ENCODE assay signal across 9 cellular contexts in the genomic region with DNA sequence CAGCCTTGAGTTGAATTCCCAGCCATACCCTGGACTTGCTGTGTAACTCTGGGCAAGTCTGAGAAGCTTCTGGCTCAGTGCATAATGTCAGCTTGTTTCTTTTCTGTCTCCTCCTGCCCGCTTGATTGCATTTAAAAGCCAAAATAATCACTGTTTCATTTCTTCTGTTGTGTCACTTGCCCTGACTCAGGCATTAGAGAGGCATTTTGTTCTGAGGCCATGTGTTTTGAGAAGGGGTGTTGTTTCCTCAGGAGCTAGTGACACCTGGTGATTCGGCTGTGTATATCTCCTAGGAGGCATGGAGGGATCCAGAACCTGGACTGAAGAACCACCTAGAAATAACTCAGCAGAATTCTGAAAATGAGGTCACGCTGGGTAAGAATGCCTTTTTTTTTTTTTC. TPM values are rescaled to one million over a fixed set of nuclear protein-coding genes. Genes with fewer than 3 reads are reported as not detected.
A peak's percentile ranks its signal among the peaks of the same experiment; 100 is the strongest.
DNase-seq lines count a peak whose midpoint lies in the region; ATAC-seq, FAIRE-seq and TF ChIP-seq lines count a peak whose summit lies in the region.
"Had no signal": no experiment of that assay in that cellular context is flagged by ENCODE, and none has a peak within 500 bp of the region (broad histone marks: within the 10 kb centered on the region; RNA-seq: fewer than 3 reads in every experiment).

No MANE protein-coding gene starts in this region.

- 85% methylated on average over 3 of the region's 3 CpGs for WGBS in HepG2 (ENCODE audit: low lambda C conversion rate)
- 63% methylated on average over 3 of the region's 3 CpGs for WGBS in prostate gland

- DNase-seq in astrocyte of the cerebellum (ENCODE audit: low read depth) (no peak), HepG2 (ENCODE audit: low spot score) (peak; percentile 58), LoVo (ENCODE audit: low spot score) (no peak), natural killer cell (no peak), prostate gland (ENCODE audit: low spot score) (no peak)
- DNase-seq: cerebellar nuclear complex had no signal

- peaks cover 7% of the 10 kb centered on the region for H3K36me3 Mint-ChIP-seq in natural killer cell

- intact Hi-C loops in HepG2 (cut with micrococcal nuclease; ENCODE audit: unreplicated experiment) (loop anchor here (1.0 kb wide), 2 partner anchors 39 to 50 kb away; no protein-coding TSS in a partner anchor), natural killer cell (cut with micrococcal nuclease) (no loop called here), prostate gland (cut with DNase I) (no loop called here)

- H3K27ac ChIP-seq in HepG2 (ENCODE audit: extremely low read length, insufficient read depth, low read length), result no peak overlapping the region
- no peak overlapping the region for H3K27ac ChIP-seq in prostate gland
- H3K27ac ChIP-seq: SJSA1 had no signal

- H3K4me3 Mint-ChIP-seq in natural killer cell, result no peak overlapping the region

- H3K9me3 Mint-ChIP-seq in natural killer cell, result no peaks in the 10 kb centered on the region

- H3K79me2 ChIP-seq in Loucy (ENCODE audit: insufficient read depth, low read length) (peaks cover 30% of the 10 kb centered on the region; the same call in 1 of the 2 replicates), HepG2 (ENCODE audit: insufficient read depth, low read length) (peaks cover 5% of the 10 kb centered on the region)

- no peaks in the 10 kb centered on the region for H3K27me3 Mint-ChIP-seq in natural killer cell (ENCODE audit: low read depth in 2 of 2)

- H3K27ac Mint-ChIP-seq in natural killer cell, result no peak overlapping the region

- 0 out of 3 replicates have a peak, but pooled peaks have one; percentile 8 for TF ChIP-seq CTCF in GM12872 (IDR thresholded peaks at IDR 0.05; ENCODE audit: insufficient read depth, low read depth, low read length)
- TF ChIP-seq CTCF in Loucy (conservative IDR thresholded peaks at IDR 0.05; ENCODE audit: low read length), result peak; percentile 42
- TF ChIP-seq CTCF in astrocyte of the cerebellum (IDR thresholded peaks at IDR 0.05; ENCODE audit: low read depth, low read length, missing control alignments), result peak; percentile 21
- peak; percentile 62 for TF ChIP-seq CTCF in HepG2 (CRISPR knock-in tag; IDR thresholded peaks at IDR 0.05)
- no peak for TF ChIP-seq CTCF in natural killer cell (IDR thresholded peaks at IDR 0.05)
- no peak for TF ChIP-seq CTCF in prostate gland (IDR thresholded peaks at IDR 0.05)

- 0 out of 2 replicates have a peak, but pooled peaks cover 3% of the 10 kb centered on the region for H3F3A ChIP-seq in Loucy (ENCODE audit: low read depth)

- CTCF ChIA-PET in HepG2 (lab: Yijun Ruan, JAX; ENCODE audit: low intra/inter-chr PET ratio, low total read pairs), result interaction anchor here (2.8 kb wide), 1 partner anchor 39 kb away, joined by 25 read pairs; a partner anchor contains a TSS

- BruUV-seq in HepG2 (replicated peaks; lab: Mats Ljungman, UMichigan), result no TSS peak

- no peaks in the 10 kb centered on the region for H3K9me3 ChIP-seq in Loucy (ENCODE audit: insufficient read depth, low read depth, low read length)
- no peaks in the 10 kb centered on the region for H3K9me3 ChIP-seq in HepG2 (ENCODE audit: low read length)
- no peaks in the 10 kb centered on the region for H3K9me3 ChIP-seq in prostate gland
- H3K9me3 ChIP-seq: SJSA1 had no signal

- in situ Hi-C loops in astrocyte of the cerebellum (cut with HindIII; ENCODE audit: low sequenced_read_pairs) (no loop called here), HepG2 (cut with HindIII; ENCODE audit: extremely low pct_ligation_motif_present, low pct_unique_long_range_greater_than_20kb) (loop anchor here (5.0 kb wide), 1 partner anchor 41 kb away; no protein-coding TSS in a partner anchor)

- H3K4me1 ChIP-seq in Loucy (ENCODE audit: insufficient read depth, low read length, poor library complexity, severe bottlenecking) (peaks cover 9% of the 10 kb centered on the region), HepG2 (ENCODE audit: insufficient read depth, low read length) (peaks cover 18% of the 10 kb centered on the region), prostate gland (replicated peaks) (no peaks in the 10 kb centered on the region)

- H2AFZ ChIP-seq in Loucy (ENCODE audit: low read length) (no peak overlapping the region), HepG2 (ENCODE audit: low read length) (no peak overlapping the region)

- peaks cover 26% of the 10 kb centered on the region in 2 donors for H3K4me1 Mint-ChIP-seq in natural killer cell

- no peak overlapping the region for H3K4me2 ChIP-seq in Loucy (ENCODE audit: low read depth, low read length, poor library complexity, severe bottlenecking)
- H3K4me2 ChIP-seq in HepG2 (ENCODE audit: low read depth, low read length), result no peak overlapping the region

- ATAC-seq in HepG2 (peak; percentile 31), natural killer cell (no peak)

- TF ChIP-seq POLR2A in HepG2 (IDR thresholded peaks at IDR 0.05; ENCODE audit: insufficient read depth in 1 of 2, low read depth in 2 of 2, low read length in 2 of 2), result no peak
- no peak for TF ChIP-seq POLR2A in prostate gland (IDR thresholded peaks at IDR 0.05)

- FAIRE-seq in HepG2 (lab: Jason Lieb, UNC), result peak; percentile 43

- H3K36me3 ChIP-seq in Loucy (ENCODE audit: insufficient read depth, low read length) (peaks cover 33% of the 10 kb centered on the region; the same call in 1 of the 2 replicates), HepG2 (replicated peaks in 1 of 2; ENCODE audit: control insufficient read depth in 1 of 2, insufficient read depth in 2 of 2, low read length in 2 of 2) (peaks cover 11 to 32% of the 10 kb centered on the region in 2 experiments), prostate gland (no peaks in the 10 kb centered on the region)

- H3K4me3 ChIP-seq in Loucy (ENCODE audit: low read length, poor library complexity, severe bottlenecking), result no peak overlapping the region
- no peak overlapping the region for H3K4me3 ChIP-seq in astrocyte of the cerebellum (ENCODE audit: low read depth, low read length)
- H3K4me3 ChIP-seq in HepG2 (replicated peaks in 1 of 3; ENCODE audit: insufficient read depth in 1 of 3, low read depth in 2 of 3, low read length in 3 of 3), result no peak overlapping the region
- H3K4me3 ChIP-seq in prostate gland, result no peak overlapping the region
- H3K4me3 ChIP-seq: SJSA1 had no signal

- peaks cover 15% of the 10 kb centered on the region for H4K20me1 ChIP-seq in Loucy (ENCODE audit: insufficient read depth, low read length, poor library complexity, severe bottlenecking)
- peaks cover 13% of the 10 kb centered on the region for H4K20me1 ChIP-seq in HepG2 (ENCODE audit: insufficient read depth, low read length)

- no peaks in the 10 kb centered on the region for H3K9me2 ChIP-seq in Loucy (replicated peaks; ENCODE audit: low read depth, low read length)

- H3K9ac ChIP-seq in Loucy (ENCODE audit: low read depth, low read length, poor library complexity, severe bottlenecking) (no peak overlapping the region), HepG2 (ENCODE audit: insufficient read depth, low read depth, low read length) (no peak overlapping the region)

- POLR2A ChIA-PET in HepG2 (lab: Yijun Ruan, JAX), result interaction anchor here (1.0 to 2.5 kb wide), 3 partner anchors 31 to 39 kb away, joined by 5 to 9 read pairs (median 7); a partner anchor contains a TSS

- no peak for TF ChIP-seq EP300 in HepG2 (IDR thresholded peaks at IDR 0.05; ENCODE audit: low read depth in 2 of 2, low read length in 2 of 2)
- no peak for TF ChIP-seq EP300 in HepG2 (CRISPR knock-in tag; IDR thresholded peaks at IDR 0.05; ENCODE audit: borderline replicate concordance)

- peak; percentile 47; the same call in 1 of the 2 replicates for TF ChIP-seq RAD21 in HepG2 (CRISPR knock-in tag; IDR thresholded peaks at IDR 0.05)

- no peaks in the 10 kb centered on the region for H3K27me3 ChIP-seq in Loucy (ENCODE audit: insufficient read depth, low read length, poor library complexity, severe bottlenecking)
- no peaks in the 10 kb centered on the region; a peak in 1 of 5 replicates for H3K27me3 ChIP-seq in HepG2 (ENCODE audit: control insufficient read depth in 1 of 2, insufficient read depth in 2 of 2, low read length in 2 of 2)
- no peaks in the 10 kb centered on the region for H3K27me3 ChIP-seq in prostate gland (replicated peaks; ENCODE audit: insufficient read depth)
- H3K27me3 ChIP-seq: SJSA1 had no signal

RNA-seq across cellular contexts. Expression of a gene that starts 16.0 kb away (rescaled TPM):
- total RNA-seq in HepG2 (2016; rRNA removed; fragmentation: Illumina TruSeq; extraction: Trizol) (32.5 and 35.5 TPM in 2 replicates), natural killer cell (10 to 100 TPM; 19.2 to 26.7 (median 19.7) TPM), prostate gland (10 to 100 TPM; 20.7 to 43.9 TPM)
- 10.8 and 11.7 TPM in 2 replicates for total RNA-seq in HepG2 (2016; cell fraction: cytosol; rRNA removed; fragmentation: Illumina TruSeq; extraction: Trizol; ENCODE audit: low read depth)
- total RNA-seq in HepG2 (2016; cell fraction: insoluble cytoplasmic fraction; rRNA removed; fragmentation: Illumina TruSeq; extraction: Trizol), result 32.6 and 33.3 TPM in 2 replicates
- total RNA-seq in HepG2 (2016; cell fraction: membrane; rRNA removed; fragmentation: Illumina TruSeq; extraction: Trizol), result 18.7 and 20.1 TPM in 2 replicates
- total RNA-seq in HepG2 (2016; cell fraction: nucleus; rRNA removed; fragmentation: Illumina TruSeq; extraction: Trizol), result 31.9 and 35.3 TPM in 2 replicates
- polyA plus RNA-seq in HepG2 (2011; rRNA removed), result 20.0 and 21.9 TPM in 2 replicates
- polyA plus RNA-seq in HepG2 (2011; cell fraction: cytosol; rRNA removed), result 10.8 and 12.7 TPM in 2 replicates
- polyA plus RNA-seq in HepG2 (2011; cell fraction: nucleus; rRNA removed), result 45.9 and 52.5 TPM in 2 replicates
- 14.1 and 15.5 TPM in 2 replicates for polyA plus RNA-seq in HepG2 (2012)
- 7.3 and 8.1 TPM in 2 replicates for polyA plus RNA-seq in HepG2 (2016; cell fraction: cytosol; fragmentation: Illumina TruSeq; extraction: Trizol; ENCODE audit: low read depth)
- 24.7 and 25.3 TPM in 2 replicates for polyA plus RNA-seq in HepG2 (2016; cell fraction: insoluble cytoplasmic fraction; fragmentation: Illumina TruSeq; extraction: Trizol; ENCODE audit: low read depth)
- 13.1 and 14.1 TPM in 2 replicates for polyA plus RNA-seq in HepG2 (2016; cell fraction: membrane; fragmentation: Illumina TruSeq; extraction: Trizol; ENCODE audit: low read depth)
- 60.7 and 63.6 TPM in 2 replicates for polyA plus RNA-seq in HepG2 (2016; cell fraction: nucleus; fragmentation: Illumina TruSeq; extraction: Trizol; ENCODE audit: insufficient read depth, low read depth)
- polyA minus RNA-seq in HepG2 (2011; rRNA and poly(A)+ RNA removed; ENCODE audit: low replicate concordance), result 23.7 and 63.4 TPM in 2 replicates
- polyA minus RNA-seq in HepG2 (2011; cell fraction: cytosol; rRNA and poly(A)+ RNA removed), result 4.2 and 5.5 TPM in 2 replicates
- 27.8 and 29.0 TPM in 2 replicates for polyA minus RNA-seq in HepG2 (2011; cell fraction: nucleus; rRNA and poly(A)+ RNA removed)

RNA-seq across cellular contexts. Expression of a gene that starts 19.9 kb away (rescaled TPM):
- total RNA-seq in HepG2 (2016; rRNA removed; fragmentation: Illumina TruSeq; extraction: Trizol) (15.5 and 25.4 TPM in 2 replicates), natural killer cell (1 to 10 TPM; 3.8 to 6.4 (median 5.1) TPM), prostate gland (10 to 100 TPM in 1 of 2 donors, 1 to 10 TPM in 1; 6.2 to 16.6 TPM)
- 88.1 and 117 TPM in 2 replicates for total RNA-seq in HepG2 (2016; cell fraction: cytosol; rRNA removed; fragmentation: Illumina TruSeq; extraction: Trizol; ENCODE audit: low read depth)
- 16.2 and 26.0 TPM in 2 replicates for total RNA-seq in HepG2 (2016; cell fraction: insoluble cytoplasmic fraction; rRNA removed; fragmentation: Illumina TruSeq; extraction: Trizol)
- 60.2 and 72.6 TPM in 2 replicates for total RNA-seq in HepG2 (2016; cell fraction: membrane; rRNA removed; fragmentation: Illumina TruSeq; extraction: Trizol)
- total RNA-seq in HepG2 (2016; cell fraction: nucleus; rRNA removed; fragmentation: Illumina TruSeq; extraction: Trizol), result 10.9 and 13.4 TPM in 2 replicates
- 10.4 and 11.4 TPM in 2 replicates for polyA plus RNA-seq in HepG2 (2011; rRNA removed)
- 5.0 and 11.2 TPM in 2 replicates for polyA plus RNA-seq in HepG2 (2011; cell fraction: cytosol; rRNA removed)
- 4.2 and 5.7 TPM in 2 replicates for polyA plus RNA-seq in HepG2 (2011; cell fraction: nucleus; rRNA removed)
- 5.3 and 6.5 TPM in 2 replicates for polyA plus RNA-seq in HepG2 (2012)
- 114 and 137 TPM in 2 replicates for polyA plus RNA-seq in HepG2 (2016; cell fraction: cytosol; fragmentation: Illumina TruSeq; extraction: Trizol; ENCODE audit: low read depth)
- 13.5 and 14.0 TPM in 2 replicates for polyA plus RNA-seq in HepG2 (2016; cell fraction: insoluble cytoplasmic fraction; fragmentation: Illumina TruSeq; extraction: Trizol; ENCODE audit: low read depth)
- polyA plus RNA-seq in HepG2 (2016; cell fraction: membrane; fragmentation: Illumina TruSeq; extraction: Trizol; ENCODE audit: low read depth), result 57.5 and 62.3 TPM in 2 replicates
- 20.7 and 22.2 TPM in 2 replicates for polyA plus RNA-seq in HepG2 (2016; cell fraction: nucleus; fragmentation: Illumina TruSeq; extraction: Trizol; ENCODE audit: insufficient read depth, low read depth)
- polyA minus RNA-seq in HepG2 (2011; rRNA and poly(A)+ RNA removed; ENCODE audit: low replicate concordance), result 3.7 TPM in 1 of 2 replicates, not detected in the other
- polyA minus RNA-seq in HepG2 (2011; cell fraction: cytosol; rRNA and poly(A)+ RNA removed), result 1.3 and 2.9 TPM in 2 replicates
- polyA minus RNA-seq in HepG2 (2011; cell fraction: nucleus; rRNA and poly(A)+ RNA removed), result 1.1 and 1.2 TPM in 2 replicates

RNA-seq across cellular contexts. Expression of a gene that starts 37.3 kb away (rescaled TPM):
- total RNA-seq in HepG2 (2016; rRNA removed; fragmentation: Illumina TruSeq; extraction: Trizol) (21.5 and 23.7 TPM in 2 replicates), natural killer cell (1 to 10 TPM; 5.0 to 8.3 (median 5.5) TPM), prostate gland (10 to 100 TPM; 13.9 to 23.2 TPM)
- total RNA-seq in HepG2 (2016; cell fraction: cytosol; rRNA removed; fragmentation: Illumina TruSeq; extraction: Trizol; ENCODE audit: low read depth), result 5.3 and 7.3 TPM in 2 replicates
- total RNA-seq in HepG2 (2016; cell fraction: insoluble cytoplasmic fraction; rRNA removed; fragmentation: Illumina TruSeq; extraction: Trizol), result 24.0 and 25.1 TPM in 2 replicates
- 11.5 and 12.3 TPM in 2 replicates for total RNA-seq in HepG2 (2016; cell fraction: membrane; rRNA removed; fragmentation: Illumina TruSeq; extraction: Trizol)
- 14.5 and 18.1 TPM in 2 replicates for total RNA-seq in HepG2 (2016; cell fraction: nucleus; rRNA removed; fragmentation: Illumina TruSeq; extraction: Trizol)
- 10.9 and 11.4 TPM in 2 replicates for polyA plus RNA-seq in HepG2 (2011; rRNA removed)
- 8.2 and 10.4 TPM in 2 replicates for polyA plus RNA-seq in HepG2 (2011; cell fraction: cytosol; rRNA removed)
- polyA plus RNA-seq in HepG2 (2011; cell fraction: nucleus; rRNA removed), result 9.0 and 10.7 TPM in 2 replicates
- polyA plus RNA-seq in HepG2 (2012), result 7.4 and 9.0 TPM in 2 replicates
- polyA plus RNA-seq in HepG2 (2016; cell fraction: cytosol; fragmentation: Illumina TruSeq; extraction: Trizol; ENCODE audit: low read depth), result 6.4 and 6.7 TPM in 2 replicates
- polyA plus RNA-seq in HepG2 (2016; cell fraction: insoluble cytoplasmic fraction; fragmentation: Illumina TruSeq; extraction: Trizol; ENCODE audit: low read depth), result 20.5 and 21.3 TPM in 2 replicates
- 8.9 and 9.9 TPM in 2 replicates for polyA plus RNA-seq in HepG2 (2016; cell fraction: membrane; fragmentation: Illumina TruSeq; extraction: Trizol; ENCODE audit: low read depth)
- polyA plus RNA-seq in HepG2 (2016; cell fraction: nucleus; fragmentation: Illumina TruSeq; extraction: Trizol; ENCODE audit: insufficient read depth, low read depth), result 22.1 and 26.1 TPM in 2 replicates
- polyA minus RNA-seq in HepG2 (2011; rRNA and poly(A)+ RNA removed; ENCODE audit: low replicate concordance), result 5.9 and 16.0 TPM in 2 replicates
- polyA minus RNA-seq in HepG2 (2011; cell fraction: cytosol; rRNA and poly(A)+ RNA removed), result 6.9 and 8.2 TPM in 2 replicates
- 16.1 and 23.2 TPM in 2 replicates for polyA minus RNA-seq in HepG2 (2011; cell fraction: nucleus; rRNA and poly(A)+ RNA removed)

Comparison
In these comparisons a context has a peak if more than half of its experiments do, and no peak if none do; other contexts are left out.
1. CTCF ChIP-seq: peak in GM12872 (single experiment), Loucy (single experiment), astrocyte of the cerebellum (single experiment) and HepG2 (single experiment); none in natural killer cell (single experiment) and prostate gland (0 of 4).